9 cellular contexts compared by ENCODE assay signal in the genomic region with DNA sequence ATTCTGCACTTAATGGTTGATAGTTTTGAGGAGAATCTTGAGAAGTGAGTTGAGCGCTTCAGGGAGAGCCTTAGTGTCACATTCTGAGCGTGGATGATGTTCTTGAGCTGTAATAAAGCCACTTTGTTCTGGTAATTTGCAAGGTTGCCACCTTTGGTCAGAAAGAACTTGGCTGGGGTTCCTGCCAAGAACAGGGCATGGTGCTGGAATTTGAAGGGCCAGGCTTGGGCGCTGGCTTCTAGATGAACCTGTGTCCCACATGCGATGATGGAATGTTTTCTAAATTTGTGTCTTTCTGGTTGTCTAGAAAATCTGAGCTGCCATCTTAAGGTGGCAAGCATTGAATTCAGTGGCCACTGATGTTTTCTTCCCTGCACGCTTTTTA.
DNase-seq lines count a peak whose midpoint lies in the region; ATAC-seq and TF ChIP-seq lines count a peak whose summit lies in the region.
"Had no signal": no experiment of that assay in that cellular context is flagged by ENCODE, and none has a peak within 500 bp of the region (broad histone marks: within the 10 kb centered on the region; RNA-seq: fewer than 3 reads in every experiment).

No MANE protein-coding gene starts in this region.

- H3K4me1 ChIP-seq in CD4-positive, CD25-positive, alpha-beta regulatory T cell (ENCODE audit: control insufficient read depth, insufficient read depth, low read length, poor library complexity, severe bottlenecking) = peaks cover 80% of the 10 kb centered on the region

- H3K4me3 ChIP-seq in CD4-positive, CD25-positive, alpha-beta regulatory T cell (ENCODE audit: low read depth, low read length) = no peak overlapping the region
- H3K4me3 ChIP-seq in H7 (ENCODE audit: insufficient read depth, low read depth, low read length) = no peak overlapping the region

- no peak for DNase-seq in CD4-positive, CD25-positive, alpha-beta regulatory T cell
- DNase-seq in RWPE1 (ENCODE audit: low spot score) (no peak), glutamatergic neuron (no peak), progenitor cell of endocrine pancreas (ENCODE audit: low spot score, unreplicated experiment) (no peak), activated gamma-delta T cell (lab: John Stamatoyannopoulos, UW) (no peak), H7 (no peak), AG20443 (ENCODE audit: low spot score) (no peak)
- DNase-seq: T-helper 9 cell had no signal

- TF ChIP-seq CTCF in RWPE1 (conservative IDR thresholded peaks at IDR 0.05; ENCODE audit: low read depth) = no peak
- TF ChIP-seq CTCF in glutamatergic neuron (IDR thresholded peaks at IDR 0.05; ENCODE audit: partially characterized antibody, unreplicated experiment) = no peak
- no peak for TF ChIP-seq CTCF in progenitor cell of endocrine pancreas (IDR thresholded peaks at IDR 0.05; ENCODE audit: unreplicated experiment)

- POLR2A ChIA-PET in RWPE1 (lab: Yijun Ruan, JAX; ENCODE audit: low non-redundant PET) = no interaction called here

- CTCF ChIA-PET in RWPE1 (lab: Yijun Ruan, JAX) = interaction anchor here (1.1 kb wide), 1 partner anchor 13 kb away, joined by 3 read pairs; no protein-coding TSS in a partner anchor

- H3K27me3 Mint-ChIP-seq in CD4-positive, CD25-positive, alpha-beta regulatory T cell = no peaks in the 10 kb centered on the region
- H3K27me3 Mint-ChIP-seq in glutamatergic neuron (ENCODE audit: unreplicated experiment) = peaks cover 12% of the 10 kb centered on the region
- H3K27me3 Mint-ChIP-seq in progenitor cell of endocrine pancreas = no peaks in the 10 kb centered on the region

- H3K36me3 Mint-ChIP-seq in CD4-positive, CD25-positive, alpha-beta regulatory T cell = peaks cover 36% of the 10 kb centered on the region
- H3K36me3 Mint-ChIP-seq in glutamatergic neuron (ENCODE audit: unreplicated experiment) (peaks cover 13% of the 10 kb centered on the region), progenitor cell of endocrine pancreas (ENCODE audit: insufficient read depth) (peaks cover 16% of the 10 kb centered on the region)

- H3K36me3 ChIP-seq in CD4-positive, CD25-positive, alpha-beta regulatory T cell (ENCODE audit: control insufficient read depth, insufficient read depth, low read length) = peaks cover 17% of the 10 kb centered on the region
- H3K36me3 ChIP-seq in H7 (replicated peaks; ENCODE audit: control insufficient read depth, insufficient read depth, low read length) = peaks cover 1% of the 10 kb centered on the region

- no peaks in the 10 kb centered on the region for H3K9me3 ChIP-seq in CD4-positive, CD25-positive, alpha-beta regulatory T cell (ENCODE audit: control insufficient read depth in 2 of 2, low read length in 2 of 2)

- peaks cover 65 to 100% (median 79%) of the 10 kb centered on the region in 4 donors for H3K4me1 Mint-ChIP-seq in CD4-positive, CD25-positive, alpha-beta regulatory T cell
- H3K4me1 Mint-ChIP-seq in glutamatergic neuron (ENCODE audit: low read depth, unreplicated experiment) (peaks cover 43% of the 10 kb centered on the region), progenitor cell of endocrine pancreas (ENCODE audit: low read depth) (peaks cover 80% of the 10 kb centered on the region)

- peak overlapping the region; percentile 22 to 68 (median 50) for H3K4me3 Mint-ChIP-seq in CD4-positive, CD25-positive, alpha-beta regulatory T cell
- H3K4me3 Mint-ChIP-seq in glutamatergic neuron (ENCODE audit: unreplicated experiment) (no peak overlapping the region), progenitor cell of endocrine pancreas (ENCODE audit: low read depth) (no peak overlapping the region)

- H3K27ac ChIP-seq in CD4-positive, CD25-positive, alpha-beta regulatory T cell (ENCODE audit: insufficient read depth, low read length, poor library complexity, severe bottlenecking) = no peak overlapping the region
- peak overlapping the region; percentile 87 for H3K27ac ChIP-seq in RWPE1

- H3K27me3 ChIP-seq in CD4-positive, CD25-positive, alpha-beta regulatory T cell (ENCODE audit: control insufficient read depth, insufficient read depth, low read length) = no peaks in the 10 kb centered on the region
- no peaks in the 10 kb centered on the region for H3K27me3 ChIP-seq in H7 (ENCODE audit: control insufficient read depth, insufficient read depth, low read length)

- no peak for ATAC-seq in CD4-positive, CD25-positive, alpha-beta regulatory T cell (ENCODE audit: low read depth in 2 of 2)
- ATAC-seq in GM19351 (IDR thresholded peaks at IDR 0.05; ENCODE audit: unreplicated experiment) = no peak

- peak overlapping the region in 2 of 3 donors; percentile 85 to 89 for H3K27ac Mint-ChIP-seq in CD4-positive, CD25-positive, alpha-beta regulatory T cell
- H3K27ac Mint-ChIP-seq in glutamatergic neuron (ENCODE audit: unreplicated experiment) = peak overlapping the region; percentile 40
- H3K27ac Mint-ChIP-seq in progenitor cell of endocrine pancreas = peak overlapping the region; percentile 91

- peaks cover 0 to 1% (median 0%) of the 10 kb centered on the region in 7 donors for H3K9me3 Mint-ChIP-seq in CD4-positive, CD25-positive, alpha-beta regulatory T cell
- H3K9me3 Mint-ChIP-seq in glutamatergic neuron (ENCODE audit: unreplicated experiment) = peaks cover 22% of the 10 kb centered on the region
- H3K9me3 Mint-ChIP-seq in progenitor cell of endocrine pancreas (ENCODE audit: low read depth) = no peaks in the 10 kb centered on the region

Comparison
In these comparisons a context has a peak if more than half of its experiments do, and no peak if none do; other contexts are left out.
1. H3K27ac Mint-ChIP-seq: peak in every context shown above with its lines; median percentile 91 in progenitor cell of endocrine pancreas; 87 in CD4-positive, CD25-positive, alpha-beta regulatory T cell; 40 in glutamatergic neuron.
2. H3K4me3 Mint-ChIP-seq: peak in CD4-positive, CD25-positive, alpha-beta regulatory T cell (4 of 4); none in glutamatergic neuron (single experiment) and progenitor cell of endocrine pancreas (single experiment).